In genomic region chr3:5002174-5002870, GRCh38 we compare ENCODE assay signal across 9 cellular contexts. TPM values are rescaled to one million over a fixed set of nuclear protein-coding genes. Genes with fewer than 3 reads are reported as not detected.
DNase-seq lines count a peak whose midpoint lies in the region; ATAC-seq lines count a peak whose summit lies in the region.
"Had no signal": no experiment of that assay in that cellular context is flagged by ENCODE, and none has a peak within 500 bp of the region (broad histone marks: within the 10 kb centered on the region; RNA-seq: fewer than 3 reads in every experiment).

No MANE protein-coding gene starts in this region.

- peaks cover 0 to 6% of the 10 kb centered on the region in 2 donors for H3K36me3 Mint-ChIP-seq in activated naive CD4-positive, alpha-beta T cell treated with anti-CD3 and anti-CD28 coated beads, Interleukin-2, amount 50 U/mL, for 72 hours

- peak; percentile 75 for DNase-seq in GF-D8 (lab: John Stamatoyannopoulos, UW)
- peak; percentile 34 for DNase-seq in T-helper 9 cell
- DNase-seq in activated naive CD4-positive, alpha-beta T cell treated with anti-CD3 and anti-CD28 coated beads, Interleukin-2, amount 50 U/mL, for 72 hours (ENCODE audit: low spot score in 2 of 2): peak; percentile 51 to 53
- DNase-seq in renal cortical epithelial cell (ENCODE audit: low read depth): peak; percentile 30
- DNase-seq in ecto neural progenitor cell (ENCODE audit: low spot score): no peak
- no peak for DNase-seq in NCI-H524 treated with DMSO at 0.1 percent for 48 hours (lab: John Stamatoyannopoulos, UW)
- no peak for DNase-seq in NCI-H748 (lab: John Stamatoyannopoulos, UW; ENCODE audit: unreplicated experiment)
- no peak for DNase-seq in cerebellum (ENCODE audit: low spot score)
- DNase-seq: tibial artery had no signal

- peak overlapping the region; percentile 51 to 68 for H3K27ac Mint-ChIP-seq in activated naive CD4-positive, alpha-beta T cell treated with anti-CD3 and anti-CD28 coated beads, Interleukin-2, amount 50 U/mL, for 72 hours

- H3K9me3 Mint-ChIP-seq in activated naive CD4-positive, alpha-beta T cell treated with anti-CD3 and anti-CD28 coated beads, Interleukin-2, amount 50 U/mL, for 72 hours: no peaks in the 10 kb centered on the region

- peak; percentile 30 to 77 for ATAC-seq in activated naive CD4-positive, alpha-beta T cell treated with anti-CD3 and anti-CD28 coated beads, Interleukin-2, amount 50 U/mL, for 72 hours

RNA-seq across cellular contexts. Expression of gene BHLHE40, which starts 23.1 kb away (rescaled TPM):
- total RNA-seq in activated naive CD4-positive, alpha-beta T cell treated with anti-CD3 and anti-CD28 coated beads, Interleukin-2, amount 50 U/mL, for 72 hours: 100 to 1,000 TPM; 228 to 369 TPM
- total RNA-seq in renal cortical epithelial cell (35.9 and 75.4 TPM in 2 replicates), cerebellum (6.5 TPM)

Comparison
In these comparisons a context has a peak if more than half of its experiments do, and no peak if none do; other contexts are left out.
1. DNase-seq: peak in GF-D8 (single experiment), T-helper 9 cell (single experiment), activated naive CD4-positive, alpha-beta T cell treated with anti-CD3 and anti-CD28 coated beads, Interleukin-2, amount 50 U/mL, for 72 hours (2 of 2) and renal cortical epithelial cell (single experiment); none in ecto neural progenitor cell (single experiment), NCI-H524 treated with DMSO at 0.1 percent for 48 hours (single experiment), NCI-H748 (single experiment) and cerebellum (single experiment).